ENCODE assay signal across 8 cellular contexts in the genomic region with DNA sequence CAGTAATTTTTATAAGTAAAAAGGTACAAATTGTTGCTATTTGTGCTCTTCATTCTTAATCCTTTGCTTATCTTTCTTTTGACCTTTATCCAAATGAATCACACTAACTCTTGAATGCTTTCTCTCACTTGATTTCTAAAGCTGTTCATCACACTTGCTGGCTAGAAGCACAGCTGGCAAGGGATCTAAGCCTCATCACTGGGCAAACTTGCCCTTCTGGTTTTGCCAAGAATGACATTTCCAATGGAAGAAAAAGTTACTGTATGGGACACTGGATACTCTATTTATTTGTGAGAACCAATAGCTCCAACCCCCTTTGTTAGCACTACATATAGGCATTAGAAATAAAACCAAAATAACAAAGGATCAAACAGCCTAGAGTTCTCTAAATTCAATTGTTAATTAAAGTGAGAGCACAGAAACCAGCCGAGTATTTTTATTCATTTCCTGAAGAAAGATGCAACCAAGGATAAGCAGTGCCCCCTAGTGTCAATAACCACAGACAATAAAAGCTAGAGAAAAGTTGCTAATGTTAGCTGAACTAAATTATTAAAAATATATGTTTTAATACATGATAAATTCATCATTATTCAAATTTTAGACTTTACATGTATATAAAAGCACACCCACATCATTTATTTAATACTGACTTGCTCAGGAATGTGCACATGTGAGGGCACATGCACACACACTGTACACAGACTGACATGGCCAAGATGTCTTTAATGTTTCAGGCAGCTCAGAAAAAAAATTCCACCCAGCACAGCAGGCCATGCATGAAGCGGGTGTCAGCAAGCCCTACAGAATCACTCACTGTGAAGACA. TPM values are rescaled to one million over a fixed set of nuclear protein-coding genes. Genes with fewer than 3 reads are reported as not detected.
DNase-seq lines count a peak whose midpoint lies in the region; ATAC-seq and TF ChIP-seq lines count a peak whose summit lies in the region.

No MANE protein-coding gene starts in this region.

- intact Hi-C loops in natural killer cell (cut with micrococcal nuclease) = loop anchor here (1.0 kb wide), 2 partner anchors 193 to 220 kb away; partner anchors contain the start of gene NR2F1-AS1
- intact Hi-C loops in right cardiac atrium (cut with DNase I) = loop anchor here (5.0 to 10.0 kb wide), 3 partner anchors 196 to 219 kb away; partner anchors contain the start of genes NR2F1 (in 2 of the 4) and NR2F1-AS1 (in 2 of the 4)

- CTCF ChIA-PET in WTC11 (lab: Charles Lee) = interaction anchor here (0.5 to 2.2 kb wide), 39 partner anchors 9 to 1123 kb away, joined by 3 to 39 read pairs (median 4); partner anchors contain the start of gene NR2F1

- no peak for DNase-seq in natural killer cell
- DNase-seq in natural killer cell treated with Interleukin-12 subunit alpha and Interleukin-12 subunit beta and Interleukin-15 and Interleukin-18, amount 100 ng/mL, for 72 hours (ENCODE audit: low spot score) = no peak
- peak; percentile 38 for DNase-seq in H4 (ENCODE audit: low spot score)
- DNase-seq in NCI-H146 treated with DMSO at 0.1 percent for 48 hours (lab: John Stamatoyannopoulos, UW; ENCODE audit: unreplicated experiment) = peak; percentile 86
- no peak for DNase-seq in WTC11 (ENCODE audit: low spot score)
- DNase-seq in right cardiac atrium = peak; percentile 20 to 33 (median 31)
- DNase-seq in ecto neural progenitor cell (ENCODE audit: low spot score) = no peak

- no peaks in the 10 kb centered on the region for H3K27me3 ChIP-seq in right cardiac atrium (ENCODE audit: control insufficient read depth, insufficient read depth)
- H3K27me3 ChIP-seq in skeletal muscle satellite cell (ENCODE audit: control insufficient read depth, insufficient read depth, low read length) = no peaks in the 10 kb centered on the region

- POLR2A ChIA-PET in WTC11 (lab: Charles Lee) = interaction anchor here (0.8 kb wide), 1 partner anchor 194 kb away, joined by 3 read pairs; no protein-coding TSS in a partner anchor

- no peaks in the 10 kb centered on the region for H3K36me3 ChIP-seq in skeletal muscle satellite cell (ENCODE audit: insufficient read depth, low read length)

- H3K4me3 Mint-ChIP-seq in natural killer cell = no peak overlapping the region
- H3K4me3 Mint-ChIP-seq in natural killer cell treated with Interleukin-12 subunit alpha and Interleukin-12 subunit beta and Interleukin-15 and Interleukin-18, amount 100 ng/mL, for 72 hours = no peak overlapping the region
- H3K4me3 Mint-ChIP-seq in WTC11 = no peak overlapping the region

- H3K36me3 Mint-ChIP-seq in natural killer cell = no peaks in the 10 kb centered on the region
- no peaks in the 10 kb centered on the region for H3K36me3 Mint-ChIP-seq in natural killer cell treated with Interleukin-12 subunit alpha and Interleukin-12 subunit beta and Interleukin-15 and Interleukin-18, amount 100 ng/mL, for 72 hours
- H3K36me3 Mint-ChIP-seq in WTC11 = no peaks in the 10 kb centered on the region

- H3K27ac Mint-ChIP-seq in natural killer cell (no peak overlapping the region), WTC11 (no peak overlapping the region)
- no peak overlapping the region for H3K27ac Mint-ChIP-seq in natural killer cell treated with Interleukin-12 subunit alpha and Interleukin-12 subunit beta and Interleukin-15 and Interleukin-18, amount 100 ng/mL, for 72 hours

- no peaks in the 10 kb centered on the region for H3K4me1 ChIP-seq in right cardiac atrium (ENCODE audit: control insufficient read depth, insufficient read depth, low read length)
- peaks cover 7% of the 10 kb centered on the region for H3K4me1 ChIP-seq in skeletal muscle satellite cell (ENCODE audit: control insufficient read depth, insufficient read depth, low read length)

- H3K9me3 ChIP-seq in right cardiac atrium (ENCODE audit: control insufficient read depth, low read length) (no peaks in the 10 kb centered on the region), skeletal muscle satellite cell (replicated peaks; ENCODE audit: low read length) (no peaks in the 10 kb centered on the region)

- WGBS in right cardiac atrium = 19% methylated on average over 2 of the region's 2 CpGs

- no peaks in the 10 kb centered on the region for H3K9me3 Mint-ChIP-seq in natural killer cell
- no peaks in the 10 kb centered on the region for H3K9me3 Mint-ChIP-seq in natural killer cell treated with Interleukin-12 subunit alpha and Interleukin-12 subunit beta and Interleukin-15 and Interleukin-18, amount 100 ng/mL, for 72 hours
- no peaks in the 10 kb centered on the region for H3K9me3 Mint-ChIP-seq in WTC11

- peak overlapping the region; percentile 70 for H3K4me2 ChIP-seq in skeletal muscle satellite cell (ENCODE audit: low read length)

- ATAC-seq in natural killer cell (peak in 2 of 3 donors; percentile 58 to 64), WTC11 (peak; percentile 66), right cardiac atrium (peak; percentile 68 to 79)
- ATAC-seq in natural killer cell treated with Interleukin-12 subunit alpha and Interleukin-12 subunit beta and Interleukin-15 and Interleukin-18, amount 100 ng/mL, for 72 hours = no peak

- TF ChIP-seq CTCF in natural killer cell (IDR thresholded peaks at IDR 0.05) (peak; percentile 80), WTC11 (IDR thresholded peaks at IDR 0.05) (peak; percentile 22; the same call in 1 of the 2 replicates)

- H3K4me3 ChIP-seq in right cardiac atrium (ENCODE audit: low read length) = no peak overlapping the region
- no peak overlapping the region for H3K4me3 ChIP-seq in skeletal muscle satellite cell (ENCODE audit: low read length)

- H3K27me3 Mint-ChIP-seq in natural killer cell (ENCODE audit: low read depth in 2 of 2) = no peaks in the 10 kb centered on the region
- no peaks in the 10 kb centered on the region for H3K27me3 Mint-ChIP-seq in natural killer cell treated with Interleukin-12 subunit alpha and Interleukin-12 subunit beta and Interleukin-15 and Interleukin-18, amount 100 ng/mL, for 72 hours
- H3K27me3 Mint-ChIP-seq in WTC11 (ENCODE audit: low read depth) = no peaks in the 10 kb centered on the region

- no peak overlapping the region for H3K27ac ChIP-seq in right cardiac atrium (ENCODE audit: low read length)

- peaks cover 4 to 5% of the 10 kb centered on the region in 2 donors for H3K4me1 Mint-ChIP-seq in natural killer cell
- H3K4me1 Mint-ChIP-seq in natural killer cell treated with Interleukin-12 subunit alpha and Interleukin-12 subunit beta and Interleukin-15 and Interleukin-18, amount 100 ng/mL, for 72 hours (ENCODE audit: low read depth in 2 of 2) = peaks cover 3 to 4% of the 10 kb centered on the region in 2 donors
- peaks cover 4% of the 10 kb centered on the region for H3K4me1 Mint-ChIP-seq in WTC11

- peak overlapping the region; percentile 35 for H3K9ac ChIP-seq in skeletal muscle satellite cell (ENCODE audit: low read depth, low read length)

TF ChIP-seq in WTC11, 78 proteins besides CTCF, POLR2A, EP300 and RAD21 (continues in another document):
- TF ChIP-seq ZNF396 (CRISPR knock-in tag; IDR thresholded peaks at IDR 0.05; ENCODE audit: borderline replicate concordance) (no peak), FOXP1 (CRISPR knock-in tag; IDR thresholded peaks at IDR 0.05; ENCODE audit: borderline replicate concordance) (no peak), AR (CRISPR knock-in tag; IDR thresholded peaks at IDR 0.05) (no peak), ZNF232 (CRISPR knock-in tag; IDR thresholded peaks at IDR 0.05) (no peak), E2F1 (CRISPR knock-in tag; IDR thresholded peaks at IDR 0.05) (no peak), ZNF416 (CRISPR knock-in tag; IDR thresholded peaks at IDR 0.05) (no peak), MXD4 (CRISPR knock-in tag; IDR thresholded peaks at IDR 0.05; ENCODE audit: borderline replicate concordance) (no peak), RELA (CRISPR knock-in tag; IDR thresholded peaks at IDR 0.05; ENCODE audit: borderline replicate concordance) (no peak), ATF1 (CRISPR knock-in tag; IDR thresholded peaks at IDR 0.05) (no peak), NFE2L1 (CRISPR knock-in tag; IDR thresholded peaks at IDR 0.05) (no peak), NFATC4 (CRISPR knock-in tag; IDR thresholded peaks at IDR 0.05) (no peak)

RNA-seq across cellular contexts. Expression of gene POU5F2, which starts 59.8 kb away (rescaled TPM):
- 1 to 10 TPM; 4.4 to 7.1 (median 6.3) TPM for total RNA-seq in natural killer cell
- 1 to 10 TPM; 3.3 to 4.9 TPM for total RNA-seq in natural killer cell treated with Interleukin-12 subunit alpha and Interleukin-12 subunit beta and Interleukin-15 and Interleukin-18, amount 100 ng/mL, for 72 hours
- 0.04 TPM in 1 of 2 replicates, not detected in the other for total RNA-seq in H4 (2014; rRNA removed; shearing (Covaris generic))
- total RNA-seq in WTC11 (2021) = 0.13 to 0.23 TPM (median 0.16 TPM) in 3 replicates
- under 1 TPM; 0.40 to 0.57 (median 0.53) TPM for total RNA-seq in right cardiac atrium
- 0.16 TPM for polyA plus RNA-seq in right cardiac atrium
- total RNA-seq in skeletal muscle satellite cell (2012; rRNA removed) = 0.87 and 1.3 TPM in 2 replicates

Comparison
In these comparisons a context has a peak if more than half of its experiments do, and no peak if none do; other contexts are left out.
1. ATAC-seq: peak in natural killer cell (2 of 3), WTC11 (single experiment) and right cardiac atrium (2 of 2); none in natural killer cell treated with Interleukin-12 subunit alpha and Interleukin-12 subunit beta and Interleukin-15 and Interleukin-18, amount 100 ng/mL, for 72 hours (0 of 2).
2. DNase-seq: peak in H4 (single experiment), NCI-H146 treated with DMSO at 0.1 percent for 48 hours (single experiment) and right cardiac atrium (3 of 3); none in natural killer cell (single experiment), natural killer cell treated with Interleukin-12 subunit alpha and Interleukin-12 subunit beta and Interleukin-15 and Interleukin-18, amount 100 ng/mL, for 72 hours (single experiment), WTC11 (single experiment) and ecto neural progenitor cell (single experiment).